Comparison of ENCODE assay signal across 9 cellular contexts in genomic region chr6:13303668-13304017, GRCh38. TPM values are rescaled to one million over a fixed set of nuclear protein-coding genes. Genes with fewer than 3 reads are reported as not detected.
DNase-seq lines count a peak whose midpoint lies in the region; ATAC-seq, FAIRE-seq and TF ChIP-seq lines count a peak whose summit lies in the region.
"Had no signal": no experiment of that assay in that cellular context is flagged by ENCODE, and none has a peak within 500 bp of the region (broad histone marks: within the 10 kb centered on the region; RNA-seq: fewer than 3 reads in every experiment).

No MANE protein-coding gene starts in this region.

- peak; percentile 60 for ATAC-seq in GM18907 (IDR thresholded peaks at IDR 0.05; ENCODE audit: unreplicated experiment)
- peak; percentile 38 for ATAC-seq in HG03135 (IDR thresholded peaks at IDR 0.05; ENCODE audit: unreplicated experiment)
- ATAC-seq: HCT116 had no signal

- H3K4me1 ChIP-seq in cardiac muscle cell (ENCODE audit: low read depth) (peaks cover 22% of the 10 kb centered on the region), small intestine (ENCODE audit: control insufficient read depth in 2 of 2, insufficient read depth in 1 of 2, low read depth in 1 of 2, low read length in 1 of 2) (peaks cover 0 to 6% of the 10 kb centered on the region in 2 donors)

- H3K4me3 ChIP-seq in AG10803 (ENCODE audit: low read length) (no peak overlapping the region), WERI-Rb-1 (ENCODE audit: low read depth, low read length) (no peak overlapping the region), cardiac muscle cell (no peak overlapping the region), small intestine (ENCODE audit: low read depth in 1 of 2, low read length in 2 of 2) (no peak overlapping the region), H7 (ENCODE audit: insufficient read depth, low read depth, low read length) (no peak overlapping the region)

- TF ChIP-seq CTCF in AG10803 (conservative IDR thresholded peaks at IDR 0.05; ENCODE audit: low read length) (no peak), WERI-Rb-1 (IDR thresholded peaks at IDR 0.05; ENCODE audit: low read depth, low read length) (no peak), cardiac muscle cell (IDR thresholded peaks at IDR 0.05; ENCODE audit: low read depth, low read length) (no peak)

- H3K9me3 ChIP-seq in WERI-Rb-1 (ENCODE audit: severe bottlenecking) = no peaks in the 10 kb centered on the region
- H3K9me3 ChIP-seq in cardiac muscle cell (ENCODE audit: low read depth) = no peaks in the 10 kb centered on the region
- H3K9me3 ChIP-seq in small intestine (ENCODE audit: control insufficient read depth, low read depth) = no peaks in the 10 kb centered on the region

- DNase-seq in AG10803 (ENCODE audit: low read depth) = peak; percentile 31
- peak; percentile 65 for DNase-seq in WERI-Rb-1
- DNase-seq in cardiac muscle cell (ENCODE audit: low read depth in 1 of 2, low spot score in 1 of 2) = peak; percentile 80 to 87
- peak; percentile 61 for DNase-seq in small intestine
- no peak for DNase-seq in H7
- no peak for DNase-seq in cerebellar nuclear complex (lab: John Stamatoyannopoulos, UW)

- peak overlapping the region; percentile 72 for H3K27ac ChIP-seq in WERI-Rb-1
- peak overlapping the region; percentile 83 for H3K27ac ChIP-seq in cardiac muscle cell
- peak overlapping the region in 1 of 2 donors; percentile 87 for H3K27ac ChIP-seq in small intestine (ENCODE audit: low read depth in 1 of 2, low read length in 1 of 2)

- H3K36me3 ChIP-seq in WERI-Rb-1 = peaks cover 71% of the 10 kb centered on the region
- H3K36me3 ChIP-seq in cardiac muscle cell = peaks cover 24% of the 10 kb centered on the region
- peaks cover 5 to 24% of the 10 kb centered on the region in 2 donors for H3K36me3 ChIP-seq in small intestine (ENCODE audit: control insufficient read depth in 2 of 2, insufficient read depth in 2 of 2, low read length in 2 of 2)
- H3K36me3 ChIP-seq in H7 (replicated peaks; ENCODE audit: control insufficient read depth, insufficient read depth, low read length) = peaks cover 19% of the 10 kb centered on the region

- WGBS in small intestine, 3 donors = 32 to 49% (median 41%) methylated on average over 7 of the region's 7 CpGs

- FAIRE-seq in small intestine (lab: Jason Lieb, UNC) = no peak

- H3K27me3 ChIP-seq in WERI-Rb-1 (ENCODE audit: insufficient read depth, low read depth, severe bottlenecking) = no peaks in the 10 kb centered on the region
- no peaks in the 10 kb centered on the region for H3K27me3 ChIP-seq in cardiac muscle cell
- H3K27me3 ChIP-seq in small intestine (ENCODE audit: control insufficient read depth in 2 of 2, insufficient read depth in 2 of 2, low read length in 2 of 2) = no peaks in the 10 kb centered on the region
- H3K27me3 ChIP-seq in H7 (ENCODE audit: control insufficient read depth, insufficient read depth, low read length) = no peaks in the 10 kb centered on the region

RNA-seq across cellular contexts. Expression of gene TBC1D7, which starts 24.7 kb away (rescaled TPM):
- total RNA-seq in cardiac muscle cell = 36.8 and 39.2 TPM in 2 replicates
- polyA plus RNA-seq in cardiac muscle cell (84.5 and 108 TPM in 2 replicates), small intestine (10 to 100 TPM; 10.7 to 23.5 (median 13.2) TPM)
- total RNA-seq in H7 (2014; rRNA removed; shearing (Covaris generic)) = 35.2 and 42.1 TPM in 2 replicates

Comparison
In these comparisons a context has a peak if more than half of its experiments do, and no peak if none do; other contexts are left out.
1. DNase-seq: peak in AG10803 (single experiment), WERI-Rb-1 (single experiment), cardiac muscle cell (2 of 2) and small intestine (single experiment); none in H7 (single experiment) and cerebellar nuclear complex (0 of 2).